Comparison of ENCODE assay signal across 9 cellular contexts in the genomic region with DNA sequence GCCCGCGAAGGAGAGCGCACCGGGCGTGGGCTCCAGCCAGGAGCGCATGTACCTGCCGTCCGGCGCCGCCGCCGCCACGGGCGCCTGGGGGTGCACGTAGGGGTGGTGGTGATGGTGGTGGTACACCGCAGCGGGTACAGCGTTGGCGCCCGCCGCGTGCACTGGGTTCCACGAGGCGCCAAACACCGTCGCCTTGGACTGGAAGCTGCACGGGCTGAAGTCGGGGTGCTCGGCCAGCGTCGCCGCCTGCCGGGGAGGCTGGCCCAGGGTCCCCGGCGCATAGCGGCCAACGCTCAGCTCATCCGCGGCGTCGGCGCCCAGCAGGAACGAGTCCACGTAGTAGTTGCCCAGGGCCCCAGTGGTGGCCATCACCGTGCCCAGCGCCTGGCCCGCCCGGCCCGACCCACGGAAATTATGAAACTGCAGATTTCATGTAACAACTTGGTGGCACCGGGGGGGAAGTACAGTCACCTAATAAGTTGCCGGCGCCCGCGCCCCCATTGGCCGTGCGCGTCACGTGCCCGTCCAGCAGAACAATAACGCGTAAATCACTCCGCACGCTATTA. TPM values are rescaled to one million over a fixed set of nuclear protein-coding genes. Genes with fewer than 3 reads are reported as not detected.
DNase-seq lines count a peak whose midpoint lies in the region; ATAC-seq, FAIRE-seq and TF ChIP-seq lines count a peak whose summit lies in the region.
"Had no signal": no experiment of that assay in that cellular context is flagged by ENCODE, and none has a peak within 500 bp of the region (broad histone marks: within the 10 kb centered on the region; RNA-seq: fewer than 3 reads in every experiment).

A gene (minus strand): TSS at position 449 of the 566 bp plus-strand sequence. CDS start 80 bp downstream, at position 369.

- no peak within 1 kb of the TSS for H3K4me3 Mint-ChIP-seq in activated B cell treated with CpG ODN at 0.5 μM for 24 hours

- no peaks in the 10 kb centered on the region for H3K36me3 ChIP-seq in SK-N-SH (replicated peaks in 1 of 2; ENCODE audit: control insufficient read depth in 1 of 2, insufficient read depth in 2 of 2, low read length in 1 of 2)
- H3K36me3 ChIP-seq in iPS-15b (ENCODE audit: control insufficient read depth, insufficient read depth, low read length): no peaks in the 10 kb centered on the region
- no peaks in the 10 kb centered on the region for H3K36me3 ChIP-seq in subcutaneous abdominal adipose tissue (ENCODE audit: control insufficient read depth in 5 of 5, insufficient read depth in 5 of 5, low read length in 5 of 5)

- H3K4me1 Mint-ChIP-seq in activated B cell treated with CpG ODN at 0.5 μM for 24 hours: peaks cover 15% of the 10 kb centered on the region

- intact Hi-C loops in activated B cell treated with CpG ODN at 0.5 μM for 24 hours (cut with micrococcal nuclease): loop anchor here (1.0 kb wide), 1 partner anchor 8 kb away; no protein-coding TSS in a partner anchor

- H3K27me3 Mint-ChIP-seq in activated B cell treated with CpG ODN at 0.5 μM for 24 hours: peaks cover 56% of the 10 kb centered on the region

- TF ChIP-seq CTCF in SK-N-SH (IDR thresholded peaks at IDR 0.05) (no peak), activated B cell treated with CpG ODN at 0.5 μM for 24 hours (IDR thresholded peaks at IDR 0.05) (no peak)

- no peaks in the 10 kb centered on the region for H3K9me3 ChIP-seq in SK-N-SH
- H3K9me3 ChIP-seq in iPS-15b (ENCODE audit: control insufficient read depth, insufficient read depth, low read length): no peaks in the 10 kb centered on the region
- no peaks in the 10 kb centered on the region for H3K9me3 ChIP-seq in subcutaneous abdominal adipose tissue (ENCODE audit: control insufficient read depth in 5 of 5, low read length in 5 of 5)

- WGBS in SK-N-SH (ENCODE audit: low lambda C conversion rate): 11% methylated on average over 14 of the region's 64 CpGs

- CTCF ChIA-PET in SK-N-SH (lab: Yijun Ruan, JAX): interaction anchor here (1.1 to 12.1 kb wide), 7 partner anchors 9 to 795 kb away, joined by 4 to 205 read pairs (median 4); a partner anchor contains a TSS
- CTCF ChIA-PET in activated B cell treated with CpG ODN at 0.5 μM for 24 hours (lab: Charles Lee): no interaction called here

- peaks cover 8% of the 10 kb centered on the region for H4K20me1 ChIP-seq in SK-N-SH (ENCODE audit: insufficient read depth)

- H3K9me2 ChIP-seq in SK-N-SH: no peaks in the 10 kb centered on the region

- H3K36me3 Mint-ChIP-seq in activated B cell treated with CpG ODN at 0.5 μM for 24 hours (ENCODE audit: low read depth): no peaks in the 10 kb centered on the region

- POLR2A ChIA-PET in SK-N-SH (lab: Yijun Ruan, JAX): no interaction called here
- POLR2A ChIA-PET in activated B cell treated with CpG ODN at 0.5 μM for 24 hours (lab: Charles Lee): no interaction called here

- ATAC-seq in SK-N-SH treated with all-trans-retinoic acid at 6 μM for 48 hours (no peak), activated B cell treated with CpG ODN at 0.5 μM for 24 hours (ENCODE audit: low read depth) (no peak), HG02759 (IDR thresholded peaks at IDR 0.05; ENCODE audit: unreplicated experiment) (no peak)

- H3K9ac ChIP-seq in SK-N-SH (no peak within 1 kb of the TSS), iPS-15b (ENCODE audit: low read depth, low read length) (no peak within 1 kb of the TSS), subcutaneous abdominal adipose tissue (ENCODE audit: low read length in 5 of 5) (peak within 1 kb of the TSS; percentile 48 to 89 (median 79))

- FAIRE-seq in frontal cortex (lab: Jason Lieb, UNC): no peak

- H3K4me3 ChIP-seq in SK-N-SH (ENCODE audit: low read depth in 2 of 2, low read length in 1 of 2) (no peak within 1 kb of the TSS), iPS-15b (ENCODE audit: low read depth, low read length) (peak within 1 kb of the TSS; percentile 18), subcutaneous abdominal adipose tissue (ENCODE audit: low read depth in 1 of 5, low read length in 5 of 5) (peak within 1 kb of the TSS; percentile 78 to 81 (median 81))

- H2AFZ ChIP-seq in SK-N-SH (ENCODE audit: low read depth): no peak within 1 kb of the TSS

- H3K27me3 ChIP-seq in SK-N-SH (ENCODE audit: insufficient read depth) (peaks cover 91% of the 10 kb centered on the region), iPS-15b (ENCODE audit: control insufficient read depth, insufficient read depth, low read length) (peaks cover 96% of the 10 kb centered on the region), subcutaneous abdominal adipose tissue (ENCODE audit: control insufficient read depth in 5 of 5, insufficient read depth in 4 of 5, low read length in 5 of 5) (peaks cover 0 to 10% (median 2%) of the 10 kb centered on the region in 5 donors)

- no peak within 1 kb of the TSS for H3K27ac ChIP-seq in SK-N-SH (ENCODE audit: low read depth in 2 of 2, low read length in 1 of 2)
- peak within 1 kb of the TSS; percentile 98 for H3K27ac ChIP-seq in subcutaneous abdominal adipose tissue (ENCODE audit: low read depth, low read length)

- H3K9me3 Mint-ChIP-seq in activated B cell treated with CpG ODN at 0.5 μM for 24 hours: no peaks in the 10 kb centered on the region

- 0 out of 2 replicates have a peak within 1 kb of the TSS, but pooled peaks have one; percentile 4 for H3K4me2 ChIP-seq in SK-N-SH

- H3F3A ChIP-seq in SK-N-SH (replicated peaks; ENCODE audit: insufficient read depth): peaks cover 13% of the 10 kb centered on the region

- DNase-seq in SK-N-SH: no peak
- DNase-seq in activated B cell treated with CpG ODN at 0.5 μM for 24 hours: peak; percentile 20
- no peak for DNase-seq in NCI-H146 (lab: John Stamatoyannopoulos, UW)
- DNase-seq in frontal cortex (ENCODE audit: low spot score in 2 of 2): no peak
- DNase-seq: DND-41 had no signal

- H3K4me1 ChIP-seq in SK-N-SH (ENCODE audit: control insufficient read depth in 1 of 2, insufficient read depth in 2 of 2, low read depth in 1 of 2, low read length in 1 of 2) (peaks cover 0 to 8% of the 10 kb centered on the region in 2 experiments; a peak in 1 of 4 replicates), iPS-15b (ENCODE audit: control insufficient read depth, insufficient read depth, low read length) (no peaks in the 10 kb centered on the region), subcutaneous abdominal adipose tissue (ENCODE audit: control insufficient read depth in 5 of 5, insufficient read depth in 5 of 5, low read length in 5 of 5) (peaks cover 0 to 93% (median 91%) of the 10 kb centered on the region in 5 donors)

- H3K27ac Mint-ChIP-seq in activated B cell treated with CpG ODN at 0.5 μM for 24 hours: peak within 1 kb of the TSS; percentile 80

- TF ChIP-seq RAD21 in SK-N-SH (IDR thresholded peaks at IDR 0.05; ENCODE audit: low read length): no peak

- no peaks in the 10 kb centered on the region for H3K79me2 ChIP-seq in SK-N-SH (ENCODE audit: insufficient read depth)

- no peak for TF ChIP-seq EP300 in SK-N-SH (IDR thresholded peaks at IDR 0.05; ENCODE audit: borderline replicate concordance in 1 of 2, low read depth in 1 of 2, low read length in 1 of 2)

TF ChIP-seq in SK-N-SH, 30 proteins besides CTCF, POLR2A, EP300 and RAD21 (continues in another document):
- TF ChIP-seq FOXM1 (IDR thresholded peaks at IDR 0.05; ENCODE audit: low read depth) (no peak), FOSL2 (IDR thresholded peaks at IDR 0.05; ENCODE audit: borderline replicate concordance, low read depth) (no peak), CHD2 (IDR thresholded peaks at IDR 0.05; ENCODE audit: low read length, partially characterized antibody) (no peak), TAF1 (IDR thresholded peaks at IDR 0.05; ENCODE audit: borderline replicate concordance, low read depth, low read length) (no peak)
- TF ChIP-seq, protein P1, sequence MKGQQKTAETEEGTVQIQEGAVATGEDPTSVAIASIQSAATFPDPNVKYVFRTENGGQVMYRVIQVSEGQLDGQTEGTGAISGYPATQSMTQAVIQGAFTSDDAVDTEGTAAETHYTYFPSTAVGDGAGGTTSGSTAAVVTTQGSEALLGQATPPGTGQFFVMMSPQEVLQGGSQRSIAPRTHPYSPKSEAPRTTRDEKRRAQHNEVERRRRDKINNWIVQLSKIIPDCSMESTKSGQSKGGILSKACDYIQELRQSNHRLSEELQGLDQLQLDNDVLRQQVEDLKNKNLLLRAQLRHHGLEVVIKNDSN (IDR thresholded peaks at IDR 0.05; ENCODE audit: borderline replicate concordance, low read depth): peak; percentile 52; the same call in 1 of the 2 replicates

TF ChIP-seq in SK-N-SH treated with all-trans-retinoic acid at 6 μM for 48 hours, 23 proteins besides CTCF, POLR2A, EP300 and RAD21 (continues in another document):
- no peak for TF ChIP-seq ZNF8 (CRISPR knock-in tag; IDR thresholded peaks at IDR 0.05)
- no peak for TF ChIP-seq ZNF565 (CRISPR knock-in tag; conservative IDR thresholded peaks at IDR 0.05; ENCODE audit: low read depth)
- no peak for TF ChIP-seq OSR1 (CRISPR knock-in tag; IDR thresholded peaks at IDR 0.05)
- no peak for TF ChIP-seq CSDC2 (CRISPR knock-in tag; IDR thresholded peaks at IDR 0.05)
- no peak for TF ChIP-seq TOX (CRISPR knock-in tag; IDR thresholded peaks at IDR 0.05; ENCODE audit: borderline replicate concordance)
- TF ChIP-seq, protein P2, sequence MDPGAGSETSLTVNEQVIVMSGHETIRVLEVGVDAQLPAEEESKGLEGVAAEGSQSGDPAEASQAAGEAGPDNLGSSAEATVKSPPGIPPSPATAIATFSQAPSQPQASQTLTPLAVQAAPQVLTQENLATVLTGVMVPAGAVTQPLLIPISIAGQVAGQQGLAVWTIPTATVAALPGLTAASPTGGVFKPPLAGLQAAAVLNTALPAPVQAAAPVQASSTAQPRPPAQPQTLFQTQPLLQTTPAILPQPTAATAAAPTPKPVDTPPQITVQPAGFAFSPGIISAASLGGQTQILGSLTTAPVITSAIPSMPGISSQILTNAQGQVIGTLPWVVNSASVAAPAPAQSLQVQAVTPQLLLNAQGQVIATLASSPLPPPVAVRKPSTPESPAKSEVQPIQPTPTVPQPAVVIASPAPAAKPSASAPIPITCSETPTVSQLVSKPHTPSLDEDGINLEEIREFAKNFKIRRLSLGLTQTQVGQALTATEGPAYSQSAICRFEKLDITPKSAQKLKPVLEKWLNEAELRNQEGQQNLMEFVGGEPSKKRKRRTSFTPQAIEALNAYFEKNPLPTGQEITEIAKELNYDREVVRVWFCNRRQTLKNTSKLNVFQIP (CRISPR knock-in tag; IDR thresholded peaks at IDR 0.05; ENCODE audit: borderline replicate concordance, low read depth): no peak

RNA-seq across cellular contexts. Expression of the gene that starts here (rescaled TPM):
- polyA plus RNA-seq in SK-N-SH (2012; rRNA removed): not detected in 2 replicates
- not detected in 2 replicates for polyA plus RNA-seq in SK-N-SH (2012; cell fraction: cytosol; rRNA removed)
- not detected in 2 replicates for polyA plus RNA-seq in SK-N-SH (2012; cell fraction: nucleus; rRNA removed)
- total RNA-seq in activated B cell treated with CpG ODN at 0.5 μM for 24 hours: not detected in 2 replicates
- not detected for total RNA-seq in frontal cortex

Comparison
In these comparisons a context has a peak if more than half of its experiments do, and no peak if none do; other contexts are left out.
1. Peak in DNase-seq in activated B cell treated with CpG ODN at 0.5 μM for 24 hours; RNA of the gene not detected or under 1 TPM.
2. H3K4me3 ChIP-seq: peak in iPS-15b (single experiment) and subcutaneous abdominal adipose tissue (5 of 5); none in SK-N-SH (0 of 2).
3. H3K9ac ChIP-seq: peak in subcutaneous abdominal adipose tissue (5 of 5); none in SK-N-SH (single experiment) and iPS-15b (single experiment).